ENCODE assay signal across 29 cellular contexts in genomic region chr14:103061482-103061976, GRCh38. TPM values are rescaled to one million over a fixed set of nuclear protein-coding genes. Genes with fewer than 3 reads are reported as not detected.
"Had no signal": no experiment of that assay in that cellular context is flagged by ENCODE, and none has a peak within 500 bp of the region (broad histone marks: within the 10 kb centered on the region; RNA-seq: fewer than 3 reads in every experiment).

No MANE protein-coding gene starts in this region.

- H3K4me3 ChIP-seq: SK-N-MC had no signal

- H3K27me3 ChIP-seq: brain microvascular endothelial cell had no signal

- H3K27ac Mint-ChIP-seq: activated B cell treated with CpG ODN at 0.5 μM for 24 hours; activated CD4-positive, alpha-beta memory T cell treated with anti-CD3 and anti-CD28 coated beads for 36 hours; activated CD4-positive, alpha-beta T cell treated with anti-CD3 and anti-CD28 coated beads, Interleukin-2, amount 10 ng/mL, durations not matched to agents 7 days and 5 days; activated naive CD4-positive, alpha-beta T cell treated with anti-CD3 and anti-CD28 coated beads, Interleukin-2, amount 10 ng/mL, durations not matched to agents 7 days and 5 days; activated naive CD8-positive, alpha-beta T cell treated with anti-CD3 and anti-CD28 coated beads for 36 hours; activated T-cell treated with anti-CD3 and anti-CD28 coated beads, Interleukin-2, amount 50 U/mL, for 72 hours; activated T-helper 2 cell treated with anti-CD3 and anti-CD28 coated beads, Interferon-gamma antibody, Interleukin-2, Interleukin-4, amounts not matched to agents 10 μg/mL and 5 μg/mL and 100 μg/mL, durations not matched to agents 14 hours and 24 hours and 36 hours; T-cell had no signal

- ATAC-seq: activated T-cell treated with anti-CD3 and anti-CD28 coated beads, Interleukin-2, amount 50 U/mL, for 72 hours; Right ventricle myocardium inferior; T-cell had no signal

- H3K9me3 Mint-ChIP-seq: activated B cell treated with CpG ODN at 0.5 μM for 24 hours; activated CD4-positive, alpha-beta memory T cell treated with anti-CD3 and anti-CD28 coated beads for 36 hours; activated CD4-positive, alpha-beta T cell treated with anti-CD3 and anti-CD28 coated beads, Interleukin-2, amount 10 ng/mL, durations not matched to agents 7 days and 5 days; activated naive CD4-positive, alpha-beta T cell treated with anti-CD3 and anti-CD28 coated beads, Interleukin-2, amount 10 ng/mL, durations not matched to agents 7 days and 5 days; activated naive CD8-positive, alpha-beta T cell treated with anti-CD3 and anti-CD28 coated beads for 36 hours; activated T-cell treated with anti-CD3 and anti-CD28 coated beads, Interleukin-2, amount 50 U/mL, for 72 hours; activated T-helper 2 cell treated with anti-CD3 and anti-CD28 coated beads, Interferon-gamma antibody, Interleukin-2, Interleukin-4, amounts not matched to agents 10 μg/mL and 5 μg/mL and 100 μg/mL, durations not matched to agents 14 hours and 24 hours and 36 hours; T-cell had no signal

- DNase-seq: activated B cell treated with CpG ODN at 0.5 μM for 24 hours; activated CD4-positive, alpha-beta memory T cell treated with anti-CD3 and anti-CD28 coated beads for 36 hours; activated CD4-positive, alpha-beta T cell treated with anti-CD3 and anti-CD28 coated beads for 1 hour; activated CD4-positive, alpha-beta T cell treated with anti-CD3 and anti-CD28 coated beads, Interleukin-2, amount 10 ng/mL, durations not matched to agents 7 days and 5 days; activated gamma-delta T cell treated with Interleukin-2 at 50 U/mL for 16 hours; activated naive CD4-positive, alpha-beta T cell treated with anti-CD3 and anti-CD28 coated beads, Interleukin-2, amount 10 ng/mL, durations not matched to agents 7 days and 5 days; activated naive CD8-positive, alpha-beta T cell treated with anti-CD3 and anti-CD28 coated beads for 36 hours; activated T-cell treated with anti-CD3 and anti-CD28 coated beads for 4 hours; activated T-cell treated with anti-CD3 and anti-CD28 coated beads, Interleukin-2, amount 50 U/mL, for 72 hours; brain microvascular endothelial cell; cerebellar nuclear complex; KG1; NCI-H1092; NCI-H1930; NCI-H345; NCI-H510A; NCI-H526 treated with DMSO at 0.1 percent for 48 hours; T-cell; T-helper 2 cell; T1000 had no signal

- H3K4me1 Mint-ChIP-seq: activated CD4-positive, alpha-beta T cell treated with anti-CD3 and anti-CD28 coated beads, Interleukin-2, amount 10 ng/mL, durations not matched to agents 7 days and 5 days; activated naive CD8-positive, alpha-beta T cell treated with anti-CD3 and anti-CD28 coated beads for 36 hours had no signal

- H3K36me3 ChIP-seq: brain microvascular endothelial cell had no signal

- FAIRE-seq: TTC549 had no signal

- H3K27ac ChIP-seq: brain microvascular endothelial cell, SK-N-MC had no signal

- H3K4me3 Mint-ChIP-seq: activated B cell treated with CpG ODN at 0.5 μM for 24 hours; activated CD4-positive, alpha-beta memory T cell treated with anti-CD3 and anti-CD28 coated beads for 36 hours; activated CD4-positive, alpha-beta T cell treated with anti-CD3 and anti-CD28 coated beads, Interleukin-2, amount 10 ng/mL, durations not matched to agents 7 days and 5 days; activated naive CD4-positive, alpha-beta T cell treated with anti-CD3 and anti-CD28 coated beads, Interleukin-2, amount 10 ng/mL, durations not matched to agents 7 days and 5 days; activated naive CD8-positive, alpha-beta T cell treated with anti-CD3 and anti-CD28 coated beads for 36 hours; activated T-cell treated with anti-CD3 and anti-CD28 coated beads, Interleukin-2, amount 50 U/mL, for 72 hours; T-cell had no signal

- H3K36me3 Mint-ChIP-seq: activated CD4-positive, alpha-beta memory T cell treated with anti-CD3 and anti-CD28 coated beads for 36 hours; activated naive CD4-positive, alpha-beta T cell treated with anti-CD3 and anti-CD28 coated beads, Interleukin-2, amount 10 ng/mL, durations not matched to agents 7 days and 5 days; activated naive CD8-positive, alpha-beta T cell treated with anti-CD3 and anti-CD28 coated beads for 36 hours; T-cell had no signal

RNA-seq across cellular contexts. Expression of gene LBHD2, which starts 22.5 kb away (rescaled TPM):
- total RNA-seq: activated B cell treated with CpG ODN at 0.5 μM for 24 hours; activated CD4-positive, alpha-beta memory T cell treated with anti-CD3 and anti-CD28 coated beads for 36 hours; activated CD4-positive, alpha-beta T cell treated with anti-CD3 and anti-CD28 coated beads, Interleukin-2, amount 10 ng/mL, durations not matched to agents 7 days and 5 days; activated CD8-positive, alpha-beta memory T cell treated with anti-CD3 and anti-CD28 coated beads for 36 hours; activated naive CD8-positive, alpha-beta T cell treated with anti-CD3 and anti-CD28 coated beads for 36 hours; activated T-cell treated with anti-CD3 and anti-CD28 coated beads, Interleukin-2, amount 50 U/mL, for 72 hours; activated T-helper 2 cell treated with anti-CD3 and anti-CD28 coated beads, Interferon-gamma antibody, Interleukin-2, Interleukin-4, amounts not matched to agents 10 μg/mL and 5 μg/mL and 100 μg/mL, durations not matched to agents 14 hours and 24 hours and 36 hours; cardiac septum; LHCN-M2; M059J; Right ventricle myocardium inferior; RPMI7951; T-cell had no signal

RNA-seq across cellular contexts. Expression of gene EXOC3L4, which starts 33.0 kb away (rescaled TPM):
- total RNA-seq: activated B cell treated with CpG ODN at 0.5 μM for 24 hours; activated CD4-positive, alpha-beta memory T cell treated with anti-CD3 and anti-CD28 coated beads for 36 hours; activated CD4-positive, alpha-beta T cell treated with anti-CD3 and anti-CD28 coated beads, Interleukin-2, amount 10 ng/mL, durations not matched to agents 7 days and 5 days; activated CD8-positive, alpha-beta memory T cell treated with anti-CD3 and anti-CD28 coated beads for 36 hours; activated naive CD8-positive, alpha-beta T cell treated with anti-CD3 and anti-CD28 coated beads for 36 hours; activated T-cell treated with anti-CD3 and anti-CD28 coated beads, Interleukin-2, amount 50 U/mL, for 72 hours; activated T-helper 2 cell treated with anti-CD3 and anti-CD28 coated beads, Interferon-gamma antibody, Interleukin-2, Interleukin-4, amounts not matched to agents 10 μg/mL and 5 μg/mL and 100 μg/mL, durations not matched to agents 14 hours and 24 hours and 36 hours; M059J; RPMI7951 had no signal
